8 cellular contexts compared by ENCODE assay signal in genomic region chr11:126310229-126310991, GRCh38. TPM values are rescaled to one million over a fixed set of nuclear protein-coding genes. Genes with fewer than 3 reads are reported as not detected.
A peak's percentile ranks its signal among the peaks of the same experiment; 100 is the strongest.
DNase-seq lines count a peak whose midpoint lies in the region; ATAC-seq and TF ChIP-seq lines count a peak whose summit lies in the region.

No MANE protein-coding gene starts in this region.

- ATAC-seq in HG03064 (IDR thresholded peaks at IDR 0.05; ENCODE audit: low read depth, unreplicated experiment) (peak; percentile 30), lung (ENCODE audit: insufficient read depth, low FRiP score) (peak; percentile 93)

- peak; percentile 76 for TF ChIP-seq CTCF in lung (IDR thresholded peaks at IDR 0.05; ENCODE audit: control extremely low read depth, extremely low read depth)

- H3K27me3 ChIP-seq in lung (ENCODE audit: control insufficient read depth, insufficient read depth) = no peaks in the 10 kb centered on the region

- H3K36me3 ChIP-seq in lung (ENCODE audit: control insufficient read depth in 2 of 2, insufficient read depth in 2 of 2, low read length in 2 of 2) = peaks cover 0 to 6% of the 10 kb centered on the region in 2 donors

- peaks cover 0 to 3% of the 10 kb centered on the region in 2 donors for H3K4me1 ChIP-seq in lung (ENCODE audit: control insufficient read depth in 2 of 2, insufficient read depth in 2 of 2, low read length in 2 of 2)

- peak; percentile 3 for DNase-seq in NCI-H2171 treated with DMSO at 0.1 percent for 48 hours (lab: John Stamatoyannopoulos, UW)
- no peak for DNase-seq in NCI-H2171 (lab: John Stamatoyannopoulos, UW)
- peak; percentile 83 to 94 for DNase-seq in NCI-H526 (lab: John Stamatoyannopoulos, UW)
- peak; percentile 65 to 68 for DNase-seq in activated CD4-positive, alpha-beta T cell treated with anti-CD3 and anti-CD28 coated beads, Interleukin-2, amount 50 U/mL, for 48 hours
- DNase-seq in effector CD8-positive, alpha-beta T cell (lab: John Stamatoyannopoulos, UW) = peak; percentile 21
- DNase-seq in lung (ENCODE audit: low spot score) = peak; percentile 75
- DNase-seq in stimulated activated naive CD4-positive, alpha-beta T cell (lab: John Stamatoyannopoulos, UW) = peak; percentile 14 to 54 (median 23)

- no peak overlapping the region for H3K27ac ChIP-seq in lung (ENCODE audit: low read depth in 1 of 2, low read length in 1 of 2)

- 64 to 65% methylated on average over 9 of the region's 9 CpGs for WGBS in lung, 2 donors

- H3K9me3 ChIP-seq in lung (ENCODE audit: control insufficient read depth in 2 of 2, insufficient read depth in 1 of 2, low read length in 1 of 2) = no peaks in the 10 kb centered on the region

- H3K4me3 ChIP-seq in lung = no peak overlapping the region

RNA-seq across cellular contexts. Expression of gene DCPS, which starts 6.5 kb away (rescaled TPM):
- 10 to 100 TPM; 10.7 to 20.4 TPM for total RNA-seq in lung
- 10 to 100 TPM; 20.4 to 26.3 TPM for polyA plus RNA-seq in lung

RNA-seq across cellular contexts. Expression of gene TIRAP, which starts 27.5 kb away (rescaled TPM):
- 10 to 100 TPM; 10.9 to 12.5 TPM for total RNA-seq in lung
- polyA plus RNA-seq in lung = 1 to 10 TPM; 5.5 to 8.6 TPM

RNA-seq across cellular contexts. Expression of gene FOXRED1, which starts 41.5 kb away (rescaled TPM):
- 10 to 100 TPM; 18.0 to 28.4 TPM for total RNA-seq in lung
- 10 to 100 TPM; 19.3 to 22.2 TPM for polyA plus RNA-seq in lung

RNA-seq across cellular contexts. Expression of gene SRPRA, which starts 41.7 kb away (rescaled TPM):
- 100 to 1,000 TPM in 1 of 2 donors, 10 to 100 TPM in 1; 51.7 to 145 TPM for total RNA-seq in lung
- 100 to 1,000 TPM in 1 of 2 donors, 10 to 100 TPM in 1; 57.5 to 107 TPM for polyA plus RNA-seq in lung

RNA-seq across cellular contexts. Expression of gene ST3GAL4, which starts 45.1 kb away (rescaled TPM):
- 10 to 100 TPM; 31.5 to 31.9 TPM for total RNA-seq in lung
- polyA plus RNA-seq in lung = 10 to 100 TPM; 23.6 to 38.3 TPM
